8 cellular contexts compared by ENCODE assay signal in the genomic region with DNA sequence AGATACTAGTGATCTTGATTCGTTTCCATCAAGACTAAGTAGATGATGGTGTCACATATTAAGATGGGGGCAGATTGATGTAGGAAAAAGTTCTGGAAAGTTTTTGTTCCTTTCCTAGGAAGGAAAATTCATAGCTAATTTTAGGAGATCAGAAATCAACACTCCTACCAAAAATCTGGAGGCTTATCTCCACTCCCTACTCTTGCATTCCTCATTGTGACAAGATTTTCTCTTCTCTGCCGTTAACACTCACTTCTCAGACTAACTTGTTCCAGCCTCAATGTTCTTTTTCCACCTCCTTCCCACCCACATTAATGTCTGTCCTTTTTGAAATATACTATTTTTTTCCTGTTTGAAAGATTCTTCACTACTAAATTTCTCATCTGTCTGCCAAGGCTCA.
"Had no signal": no experiment of that assay in that cellular context is flagged by ENCODE, and none has a peak within 500 bp of the region (broad histone marks: within the 10 kb centered on the region; RNA-seq: fewer than 3 reads in every experiment).

No MANE protein-coding gene starts in this region.

- DNase-seq: GM23248, GOT3, H7, HFFc6, KBM-7 had no signal

- H3K4me1 Mint-ChIP-seq: IgD-negative memory B cell had no signal

- H3K27ac Mint-ChIP-seq: HFFc6, IgD-negative memory B cell had no signal

- ATAC-seq: HCT116, HepG2 had no signal

- H3K4me3 Mint-ChIP-seq: HFFc6, IgD-negative memory B cell had no signal

- H3K27me3 Mint-ChIP-seq: IgD-negative memory B cell had no signal

- H3K36me3 Mint-ChIP-seq: IgD-negative memory B cell had no signal
